16 cellular contexts compared by ENCODE assay signal in the genomic region with DNA sequence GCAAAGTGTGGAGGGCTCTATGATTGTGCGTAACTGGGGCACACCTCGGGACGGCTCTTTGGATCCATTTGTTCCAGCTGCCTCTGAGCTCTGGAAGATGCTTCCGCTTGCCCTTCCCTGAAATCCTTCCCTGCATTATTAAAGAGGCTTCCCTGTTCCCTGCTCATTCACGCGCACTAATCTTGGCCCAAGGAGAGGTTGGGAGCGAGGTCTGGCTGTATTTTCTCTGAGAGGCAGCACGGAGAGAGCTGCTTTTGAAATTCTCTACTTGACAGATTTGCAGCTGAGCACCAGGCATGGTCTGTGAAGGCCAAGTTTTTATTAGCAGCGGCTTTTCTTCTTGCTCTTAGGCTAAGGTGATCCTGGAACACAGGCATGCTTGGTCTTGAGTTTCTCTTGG.
DNase-seq lines count a peak whose midpoint lies in the region; ATAC-seq and TF ChIP-seq lines count a peak whose summit lies in the region.
"Had no signal": no experiment of that assay in that cellular context is flagged by ENCODE, and none has a peak within 500 bp of the region (broad histone marks: within the 10 kb centered on the region; RNA-seq: fewer than 3 reads in every experiment).

No MANE protein-coding gene starts in this region.

- no peaks in the 10 kb centered on the region for H3K27me3 Mint-ChIP-seq in GM23338 (ENCODE audit: insufficient read depth, low read depth, poor library complexity)
- H3K27me3 Mint-ChIP-seq in neural crest cell (ENCODE audit: low read depth): no peaks in the 10 kb centered on the region
- H3K27me3 Mint-ChIP-seq: B cell; CD4-positive, alpha-beta memory T cell had no signal

- H3K27ac Mint-ChIP-seq in GM23338 (peak overlapping the region; percentile 45), neural crest cell (ENCODE audit: unreplicated experiment) (peak overlapping the region; percentile 14)
- H3K27ac Mint-ChIP-seq: B cell; CD4-positive, alpha-beta memory T cell had no signal

- H3K4me1 Mint-ChIP-seq in GM23338 (peaks cover 60% of the 10 kb centered on the region), neural crest cell (peaks cover 3% of the 10 kb centered on the region)
- H3K4me1 Mint-ChIP-seq: B cell; CD4-positive, alpha-beta memory T cell had no signal

- DNase-seq in GM23338 (ENCODE audit: low spot score) (no peak), cerebellum (ENCODE audit: low spot score) (peak; percentile 6), neural crest cell (ENCODE audit: low read depth, low spot score) (no peak), testis (peak; percentile 16), NCI-H510A treated with DMSO at 0.1 percent for 48 hours (lab: John Stamatoyannopoulos, UW) (no peak), SHP77 (lab: John Stamatoyannopoulos, UW) (no peak), smooth muscle cell (lab: John Stamatoyannopoulos, UW; ENCODE audit: unreplicated experiment) (no peak)
- DNase-seq: ACHN; CD4-positive, alpha-beta memory T cell; NCI-H1092; NCI-H1694; NCI-H2107; NCI-H446; NCI-H748 treated with DMSO at 0.1 percent for 48 hours; SK-N-SH had no signal

- H3K9me3 ChIP-seq in testis: no peaks in the 10 kb centered on the region
- no peaks in the 10 kb centered on the region for H3K9me3 ChIP-seq in smooth muscle cell (replicated peaks; ENCODE audit: low read depth)
- H3K9me3 ChIP-seq: SK-N-SH had no signal

- H3K36me3 Mint-ChIP-seq in GM23338 (ENCODE audit: low read depth) (peaks cover 52% of the 10 kb centered on the region), neural crest cell (ENCODE audit: low read depth) (peaks cover 11% of the 10 kb centered on the region)
- H3K36me3 Mint-ChIP-seq: CD4-positive, alpha-beta memory T cell had no signal

- 38 to 51% methylated on average over 9 of the region's 9 CpGs for WGBS in testis, 2 donors
- 84% methylated on average over 9 of the region's 9 CpGs for WGBS in smooth muscle cell (ENCODE audit: low lambda C conversion rate)

- H3K4me2 ChIP-seq in GM23338 (peak overlapping the region; percentile 38; the same call in 1 of the 2 replicates), smooth muscle cell (no peak overlapping the region)
- H3K4me2 ChIP-seq: SK-N-SH had no signal

- peaks cover 23% of the 10 kb centered on the region for H4K20me1 ChIP-seq in GM23338 (replicated peaks; ENCODE audit: insufficient read depth)
- no peaks in the 10 kb centered on the region for H4K20me1 ChIP-seq in smooth muscle cell (ENCODE audit: low read depth)

- H3K4me3 ChIP-seq in GM23338: no peak overlapping the region
- no peak overlapping the region for H3K4me3 ChIP-seq in testis
- no peak overlapping the region for H3K4me3 ChIP-seq in smooth muscle cell

- 0 out of 2 replicates have a peak, but pooled peaks cover 7% of the 10 kb centered on the region for H3K9me2 ChIP-seq in GM23338 (ENCODE audit: insufficient read depth)
- H3K9me2 ChIP-seq: SK-N-SH had no signal

- ATAC-seq in GM23338: peak; percentile 28

- no peaks in the 10 kb centered on the region; the same call in 1 of the 2 replicates for H3F3A ChIP-seq in GM23338 (replicated peaks; ENCODE audit: low read depth)
- no peaks in the 10 kb centered on the region for H3F3A ChIP-seq in smooth muscle cell (ENCODE audit: low read depth)

- H3K79me2 ChIP-seq in GM23338 (replicated peaks; ENCODE audit: insufficient read depth): peaks cover 99% of the 10 kb centered on the region
- no peaks in the 10 kb centered on the region for H3K79me2 ChIP-seq in smooth muscle cell (ENCODE audit: low read depth)

- no peak for TF ChIP-seq CTCF in GM23338 (conservative IDR thresholded peaks at IDR 0.05; ENCODE audit: low read depth in 2 of 2)
- TF ChIP-seq CTCF in neural crest cell (conservative IDR thresholded peaks at IDR 0.05): no peak
- no peak for TF ChIP-seq CTCF in testis (IDR thresholded peaks at IDR 0.05)
- no peak for TF ChIP-seq CTCF in smooth muscle cell (IDR thresholded peaks at IDR 0.05; ENCODE audit: borderline replicate concordance, insufficient read depth, poor library complexity, severe bottlenecking)

- H2AFZ ChIP-seq in GM23338 (no peak overlapping the region), smooth muscle cell (ENCODE audit: low read depth) (no peak overlapping the region)

- no peak for TF ChIP-seq POLR2A in testis (IDR thresholded peaks at IDR 0.05)

- intact Hi-C loops in testis (cut with DNase I; ENCODE audit: low total_unique reads): no loop called here

- H3K9me3 Mint-ChIP-seq in GM23338 (peaks cover 27% of the 10 kb centered on the region), neural crest cell (peaks cover 5% of the 10 kb centered on the region)

- H3K27ac ChIP-seq in GM23338 (ENCODE audit: low read depth) (peak overlapping the region; percentile 63), testis (no peak overlapping the region), smooth muscle cell (ENCODE audit: low read depth) (no peak overlapping the region)

- H3K4me1 ChIP-seq in GM23338 (ENCODE audit: insufficient read depth) (peaks cover 53% of the 10 kb centered on the region), testis (no peaks in the 10 kb centered on the region), smooth muscle cell (ENCODE audit: low read depth) (no peaks in the 10 kb centered on the region)

- no peak overlapping the region for H3K4me3 Mint-ChIP-seq in GM23338
- no peak overlapping the region for H3K4me3 Mint-ChIP-seq in neural crest cell
- H3K4me3 Mint-ChIP-seq: B cell; CD4-positive, alpha-beta memory T cell had no signal

- no peak overlapping the region for H3K9ac ChIP-seq in smooth muscle cell (ENCODE audit: low read depth)
- H3K9ac ChIP-seq: SK-N-SH had no signal

- H3K27me3 ChIP-seq in GM23338 (ENCODE audit: insufficient read depth) (no peaks in the 10 kb centered on the region), testis (no peaks in the 10 kb centered on the region), smooth muscle cell (ENCODE audit: low read depth) (peaks cover 4% of the 10 kb centered on the region)

- peaks cover 9% of the 10 kb centered on the region for H3K36me3 ChIP-seq in GM23338 (ENCODE audit: insufficient read depth)
- H3K36me3 ChIP-seq in testis (ENCODE audit: low read depth, missing control alignments): no peaks in the 10 kb centered on the region
- no peaks in the 10 kb centered on the region for H3K36me3 ChIP-seq in smooth muscle cell (ENCODE audit: low read depth)

TF ChIP-seq in GM23338, 12 proteins besides CTCF, POLR2A, EP300 and RAD21 (continues in another document):
- TF ChIP-seq ZNF331 (CRISPR knock-in tag; IDR thresholded peaks at IDR 0.05; ENCODE audit: low read depth) (no peak), ZNF114 (CRISPR knock-in tag; IDR thresholded peaks at IDR 0.05) (no peak), NANOG (IDR thresholded peaks at IDR 0.05; ENCODE audit: borderline replicate concordance) (no peak), STAT1 (IDR thresholded peaks at IDR 0.05; ENCODE audit: unreplicated experiment) (no peak), CREB1 (CRISPR knock-in tag; IDR thresholded peaks at IDR 0.05; ENCODE audit: low read depth) (no peak)
- TF ChIP-seq, protein P1, sequence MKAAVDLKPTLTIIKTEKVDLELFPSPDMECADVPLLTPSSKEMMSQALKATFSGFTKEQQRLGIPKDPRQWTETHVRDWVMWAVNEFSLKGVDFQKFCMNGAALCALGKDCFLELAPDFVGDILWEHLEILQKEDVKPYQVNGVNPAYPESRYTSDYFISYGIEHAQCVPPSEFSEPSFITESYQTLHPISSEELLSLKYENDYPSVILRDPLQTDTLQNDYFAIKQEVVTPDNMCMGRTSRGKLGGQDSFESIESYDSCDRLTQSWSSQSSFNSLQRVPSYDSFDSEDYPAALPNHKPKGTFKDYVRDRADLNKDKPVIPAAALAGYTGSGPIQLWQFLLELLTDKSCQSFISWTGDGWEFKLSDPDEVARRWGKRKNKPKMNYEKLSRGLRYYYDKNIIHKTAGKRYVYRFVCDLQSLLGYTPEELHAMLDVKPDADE (IDR thresholded peaks at IDR 0.05): no peak

Comparison
In these comparisons a context has a peak if more than half of its experiments do, and no peak if none do; other contexts are left out.
1. DNase-seq: peak in cerebellum (single experiment) and testis (single experiment); none in GM23338 (single experiment), neural crest cell (single experiment), NCI-H510A treated with DMSO at 0.1 percent for 48 hours (single experiment), SHP77 (0 of 2) and smooth muscle cell (single experiment).